In genomic region chr1:232571523-232571922, GRCh38 we compare ENCODE assay signal across 16 cellular contexts. TPM values are rescaled to one million over a fixed set of nuclear protein-coding genes. Genes with fewer than 3 reads are reported as not detected.
A peak's percentile ranks its signal among the peaks of the same experiment; 100 is the strongest.
DNase-seq lines count a peak whose midpoint lies in the region; ATAC-seq and TF ChIP-seq lines count a peak whose summit lies in the region.
"Had no signal": no experiment of that assay in that cellular context is flagged by ENCODE, and none has a peak within 500 bp of the region (broad histone marks: within the 10 kb centered on the region; RNA-seq: fewer than 3 reads in every experiment).

No MANE protein-coding gene starts in this region.

- peaks cover 2% of the 10 kb centered on the region for H3K4me1 Mint-ChIP-seq in activated naive CD4-positive, alpha-beta T cell treated with anti-CD3 and anti-CD28 coated beads for 36 hours (ENCODE audit: low read depth)
- H3K4me1 Mint-ChIP-seq: B cell had no signal

- no peaks in the 10 kb centered on the region for H3K9me3 ChIP-seq in PC-3 (ENCODE audit: low read length)

- ATAC-seq in PC-3: peak; percentile 50; the same call in 1 of the 2 replicates
- no peak for ATAC-seq in HG03280 (IDR thresholded peaks at IDR 0.05; ENCODE audit: unreplicated experiment)
- no peak for ATAC-seq in HG02852 (IDR thresholded peaks at IDR 0.05; ENCODE audit: unreplicated experiment)

- no peak overlapping the region for H3K4me3 ChIP-seq in PC-3 (ENCODE audit: low read length)

- H3K4me3 Mint-ChIP-seq in activated naive CD4-positive, alpha-beta T cell treated with anti-CD3 and anti-CD28 coated beads for 36 hours: no peak overlapping the region
- H3K4me3 Mint-ChIP-seq: activated CD4-positive, alpha-beta memory T cell treated with anti-CD3 and anti-CD28 coated beads, Interleukin-2, amount 10 ng/mL, durations not matched to agents 7 days and 5 days; activated T-helper 1 cell treated with anti-CD3 and anti-CD28 coated beads, Interleukin-12 subunit alpha, Interleukin-12 subunit beta, Interleukin-2, Interleukin-4 antibody, amounts not matched to agents 30 ng/mL and 10 ng/mL and 1 ng/mL, durations not matched to agents 14 hours and 24 hours and 36 hours; B cell; HFFc6 had no signal

- H3K27ac ChIP-seq in PC-3 (ENCODE audit: low read length): no peak overlapping the region
- H3K27ac ChIP-seq: epithelial cell of prostate, HL-60 had no signal

- no peak overlapping the region for H2AFZ ChIP-seq in PC-3 (ENCODE audit: low read length)

- H3K79me2 ChIP-seq in PC-3 (ENCODE audit: low read length): no peaks in the 10 kb centered on the region

- peaks cover 15% of the 10 kb centered on the region for H3K4me1 ChIP-seq in PC-3 (ENCODE audit: insufficient read depth, low read length)

- H3K9me2 ChIP-seq in PC-3 (replicated peaks; ENCODE audit: low read length): no peaks in the 10 kb centered on the region

- DNase-seq in Caki2 (ENCODE audit: low read depth): peak; percentile 60
- no peak for DNase-seq in HEK293T (ENCODE audit: extremely low spot score)
- DNase-seq in PC-3: peak; percentile 33
- peak; percentile 35 for DNase-seq in fibroblast of peridontal ligament (ENCODE audit: extremely low read depth)
- DNase-seq in activated naive CD4-positive, alpha-beta T cell treated with anti-CD3 and anti-CD28 coated beads for 36 hours: no peak
- no peak for DNase-seq in erythroblast (lab: John Stamatoyannopoulos, UW)
- DNase-seq: activated CD4-positive, alpha-beta memory T cell treated with anti-CD3 and anti-CD28 coated beads, Interleukin-2, amount 10 ng/mL, durations not matched to agents 7 days and 5 days; DMS53; HFFc6; occipital lobe had no signal

- CTCF ChIA-PET in HEK293T (lab: Yijun Ruan, JAX): interaction anchor here (1.1 kb wide), 1 partner anchor 56 kb away, joined by 3 read pairs; no protein-coding TSS in a partner anchor
- CTCF ChIA-PET in PC-3 (lab: Charles Lee): no interaction called here
- CTCF ChIA-PET in activated naive CD4-positive, alpha-beta T cell treated with anti-CD3 and anti-CD28 coated beads for 36 hours (lab: Charles Lee): no interaction called here

- BruUV-seq in PC-3 (replicated peaks; lab: Mats Ljungman, UMichigan): no TSS peak

- in situ Hi-C loops in Caki2 (cut with HindIII; ENCODE audit: low pct_unique_long_range_greater_than_20kb, low sequenced_read_pairs): no loop called here

- no peaks in the 10 kb centered on the region for H4K20me1 ChIP-seq in PC-3 (ENCODE audit: low read length)

- no peaks in the 10 kb centered on the region for H3K27me3 Mint-ChIP-seq in activated naive CD4-positive, alpha-beta T cell treated with anti-CD3 and anti-CD28 coated beads for 36 hours (ENCODE audit: low read depth)
- H3K27me3 Mint-ChIP-seq: activated CD4-positive, alpha-beta memory T cell treated with anti-CD3 and anti-CD28 coated beads, Interleukin-2, amount 10 ng/mL, durations not matched to agents 7 days and 5 days; B cell had no signal

- H3K36me3 Mint-ChIP-seq in activated naive CD4-positive, alpha-beta T cell treated with anti-CD3 and anti-CD28 coated beads for 36 hours (ENCODE audit: low read depth): no peaks in the 10 kb centered on the region

- no peaks in the 10 kb centered on the region for H3F3A ChIP-seq in PC-3 (ENCODE audit: low read length, unreplicated experiment)

- no peak overlapping the region for H3K27ac Mint-ChIP-seq in activated naive CD4-positive, alpha-beta T cell treated with anti-CD3 and anti-CD28 coated beads for 36 hours
- H3K27ac Mint-ChIP-seq: activated CD4-positive, alpha-beta memory T cell treated with anti-CD3 and anti-CD28 coated beads, Interleukin-2, amount 10 ng/mL, durations not matched to agents 7 days and 5 days; activated T-helper 1 cell treated with anti-CD3 and anti-CD28 coated beads, Interleukin-12 subunit alpha, Interleukin-12 subunit beta, Interleukin-2, Interleukin-4 antibody, amounts not matched to agents 30 ng/mL and 10 ng/mL and 1 ng/mL, durations not matched to agents 14 hours and 24 hours and 36 hours; B cell; HFFc6 had no signal

- no peak for TF ChIP-seq CTCF in PC-3 (conservative IDR thresholded peaks at IDR 0.05; ENCODE audit: low read depth, low read length)

- H3K36me3 ChIP-seq in PC-3 (ENCODE audit: low read depth, low read length): no peaks in the 10 kb centered on the region

- H3K9ac ChIP-seq in PC-3 (ENCODE audit: low read length): no peak overlapping the region

- no peaks in the 10 kb centered on the region for H3K27me3 ChIP-seq in PC-3 (ENCODE audit: low read length)

- H3K4me2 ChIP-seq in PC-3 (ENCODE audit: low read length): no peak overlapping the region

- POLR2A ChIA-PET in HEK293T (lab: Yijun Ruan, JAX): no interaction called here
- POLR2A ChIA-PET in PC-3 (lab: Charles Lee; ENCODE audit: unreplicated experiment): no interaction called here

- intact Hi-C loops in PC-3 (cut with micrococcal nuclease): no loop called here
- intact Hi-C loops in activated naive CD4-positive, alpha-beta T cell treated with anti-CD3 and anti-CD28 coated beads for 36 hours (cut with micrococcal nuclease): loop anchor here (10.0 kb wide), 1 partner anchor 1107 kb away; no protein-coding TSS in a partner anchor

- no peak for TF ChIP-seq POLR2A in erythroblast (IDR thresholded peaks at IDR 0.05; ENCODE audit: low read length)

- H3K9me3 Mint-ChIP-seq in activated naive CD4-positive, alpha-beta T cell treated with anti-CD3 and anti-CD28 coated beads for 36 hours: no peaks in the 10 kb centered on the region
- H3K9me3 Mint-ChIP-seq: activated CD4-positive, alpha-beta memory T cell treated with anti-CD3 and anti-CD28 coated beads, Interleukin-2, amount 10 ng/mL, durations not matched to agents 7 days and 5 days had no signal

TF ChIP-seq in HEK293T, 16 proteins besides CTCF, POLR2A, EP300 and RAD21:
- TF ChIP-seq PKNOX1 (IDR thresholded peaks at IDR 0.05) (peak; percentile 76), CTBP1 (IDR thresholded peaks at IDR 0.05; ENCODE audit: borderline replicate concordance) (no peak), L3MBTL2 (conservative IDR thresholded peaks at IDR 0.05) (peak; percentile 49; the same call in 1 of the 2 replicates)

RNA-seq across cellular contexts. Expression of gene SIPA1L2, which starts 58.4 kb away (rescaled TPM):
- total RNA-seq in Caki2 (2014; rRNA removed; shearing (Covaris generic); ENCODE audit: low replicate concordance): 10.7 and 12.8 TPM in 2 replicates
- total RNA-seq in PC-3 (2014; rRNA removed): 8.9 and 9.8 TPM in 2 replicates
- 1 to 10 TPM; 2.1 to 2.6 TPM for total RNA-seq in activated naive CD4-positive, alpha-beta T cell treated with anti-CD3 and anti-CD28 coated beads for 36 hours

Comparison
In these comparisons a context has a peak if more than half of its experiments do, and no peak if none do; other contexts are left out.
1. DNase-seq: peak in Caki2 (single experiment), PC-3 (single experiment) and fibroblast of peridontal ligament (single experiment); none in HEK293T (single experiment), activated naive CD4-positive, alpha-beta T cell treated with anti-CD3 and anti-CD28 coated beads for 36 hours (single experiment) and erythroblast (0 of 2).